2 cellular contexts compared by ENCODE assay signal in the genomic region with DNA sequence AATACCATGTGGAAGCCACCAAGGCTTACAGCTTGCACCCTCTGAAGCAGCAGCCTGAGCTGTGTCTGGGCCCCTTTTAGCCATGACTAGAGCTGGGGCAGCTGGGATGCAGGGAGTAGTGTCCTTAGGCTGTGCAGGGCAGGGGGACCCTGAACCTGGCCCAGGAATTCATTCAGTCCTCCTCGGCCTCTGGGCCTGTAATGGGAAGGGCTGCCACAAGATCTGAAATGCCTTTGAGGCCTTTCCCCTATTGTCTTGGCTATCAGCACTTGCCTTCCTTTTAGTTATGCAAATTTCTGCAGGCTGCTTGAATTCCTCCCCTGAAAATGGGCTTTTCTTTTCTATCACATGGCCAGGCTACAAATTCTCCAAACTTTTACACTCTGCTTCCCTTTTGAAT.
TF ChIP-seq lines count a peak whose summit lies in the region.

No MANE protein-coding gene starts in this region.

TF ChIP-seq in IMR-90, 13 proteins besides CTCF, POLR2A, EP300 and RAD21:
- TF ChIP-seq RCOR1 (IDR thresholded peaks at IDR 0.05; ENCODE audit: insufficient replicate concordance, low read length) (no peak), CEBPB (IDR thresholded peaks at IDR 0.05; ENCODE audit: low read depth, low read length) (no peak), SMC3 (IDR thresholded peaks at IDR 0.05; ENCODE audit: low read depth, low read length) (no peak), RFX5 (IDR thresholded peaks at IDR 0.05; ENCODE audit: low read depth, low read length) (no peak), MXI1 (IDR thresholded peaks at IDR 0.05; ENCODE audit: borderline replicate concordance, low read depth, low read length) (no peak), NFE2L2 (IDR thresholded peaks at IDR 0.05; ENCODE audit: low read depth, low read length) (no peak)
- TF ChIP-seq, protein P1, sequence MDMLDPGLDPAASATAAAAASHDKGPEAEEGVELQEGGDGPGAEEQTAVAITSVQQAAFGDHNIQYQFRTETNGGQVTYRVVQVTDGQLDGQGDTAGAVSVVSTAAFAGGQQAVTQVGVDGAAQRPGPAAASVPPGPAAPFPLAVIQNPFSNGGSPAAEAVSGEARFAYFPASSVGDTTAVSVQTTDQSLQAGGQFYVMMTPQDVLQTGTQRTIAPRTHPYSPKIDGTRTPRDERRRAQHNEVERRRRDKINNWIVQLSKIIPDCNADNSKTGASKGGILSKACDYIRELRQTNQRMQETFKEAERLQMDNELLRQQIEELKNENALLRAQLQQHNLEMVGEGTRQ (IDR thresholded peaks at IDR 0.05; ENCODE audit: low read depth, low read length) = no peak
TF ChIP-seq in IMR-90: peak in this region for 0.

TF ChIP-seq in WTC11, 78 proteins besides CTCF, POLR2A, EP300 and RAD21:
- TF ChIP-seq, protein P2, sequence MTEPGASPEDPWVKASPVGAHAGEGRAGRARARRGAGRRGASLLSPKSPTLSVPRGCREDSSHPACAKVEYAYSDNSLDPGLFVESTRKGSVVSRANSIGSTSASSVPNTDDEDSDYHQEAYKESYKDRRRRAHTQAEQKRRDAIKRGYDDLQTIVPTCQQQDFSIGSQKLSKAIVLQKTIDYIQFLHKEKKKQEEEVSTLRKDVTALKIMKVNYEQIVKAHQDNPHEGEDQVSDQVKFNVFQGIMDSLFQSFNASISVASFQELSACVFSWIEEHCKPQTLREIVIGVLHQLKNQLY (CRISPR knock-in tag; IDR thresholded peaks at IDR 0.05) = no peak
- TF ChIP-seq JUN (CRISPR knock-in tag; IDR thresholded peaks at IDR 0.05) (no peak), ZBTB21 (CRISPR knock-in tag; IDR thresholded peaks at IDR 0.05; ENCODE audit: borderline replicate concordance) (no peak), ZNF263 (CRISPR knock-in tag; IDR thresholded peaks at IDR 0.05; ENCODE audit: low read depth) (no peak), ZNF396 (CRISPR knock-in tag; IDR thresholded peaks at IDR 0.05; ENCODE audit: borderline replicate concordance) (no peak), NFATC4 (CRISPR knock-in tag; IDR thresholded peaks at IDR 0.05) (no peak), MXD4 (CRISPR knock-in tag; IDR thresholded peaks at IDR 0.05; ENCODE audit: borderline replicate concordance) (no peak)
- TF ChIP-seq, protein P3, sequence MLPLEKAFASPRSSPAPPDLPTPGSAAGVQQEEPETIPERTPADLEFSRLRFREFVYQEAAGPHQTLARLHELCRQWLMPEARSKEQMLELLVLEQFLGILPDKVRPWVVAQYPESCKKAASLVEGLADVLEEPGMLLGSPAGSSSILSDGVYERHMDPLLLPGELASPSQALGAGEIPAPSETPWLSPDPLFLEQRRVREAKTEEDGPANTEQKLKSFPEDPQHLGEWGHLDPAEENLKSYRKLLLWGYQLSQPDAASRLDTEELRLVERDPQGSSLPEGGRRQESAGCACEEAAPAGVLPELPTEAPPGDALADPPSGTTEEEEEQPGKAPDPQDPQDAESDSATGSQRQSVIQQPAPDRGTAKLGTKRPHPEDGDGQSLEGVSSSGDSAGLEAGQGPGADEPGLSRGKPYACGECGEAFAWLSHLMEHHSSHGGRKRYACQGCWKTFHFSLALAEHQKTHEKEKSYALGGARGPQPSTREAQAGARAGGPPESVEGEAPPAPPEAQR (CRISPR knock-in tag; IDR thresholded peaks at IDR 0.05) = no peak
- TF ChIP-seq, protein P4, sequence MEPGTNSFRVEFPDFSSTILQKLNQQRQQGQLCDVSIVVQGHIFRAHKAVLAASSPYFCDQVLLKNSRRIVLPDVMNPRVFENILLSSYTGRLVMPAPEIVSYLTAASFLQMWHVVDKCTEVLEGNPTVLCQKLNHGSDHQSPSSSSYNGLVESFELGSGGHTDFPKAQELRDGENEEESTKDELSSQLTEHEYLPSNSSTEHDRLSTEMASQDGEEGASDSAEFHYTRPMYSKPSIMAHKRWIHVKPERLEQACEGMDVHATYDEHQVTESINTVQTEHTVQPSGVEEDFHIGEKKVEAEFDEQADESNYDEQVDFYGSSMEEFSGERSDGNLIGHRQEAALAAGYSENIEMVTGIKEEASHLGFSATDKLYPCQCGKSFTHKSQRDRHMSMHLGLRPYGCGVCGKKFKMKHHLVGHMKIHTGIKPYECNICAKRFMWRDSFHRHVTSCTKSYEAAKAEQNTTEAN (CRISPR knock-in tag; IDR thresholded peaks at IDR 0.05) = no peak
- TF ChIP-seq, protein P5, sequence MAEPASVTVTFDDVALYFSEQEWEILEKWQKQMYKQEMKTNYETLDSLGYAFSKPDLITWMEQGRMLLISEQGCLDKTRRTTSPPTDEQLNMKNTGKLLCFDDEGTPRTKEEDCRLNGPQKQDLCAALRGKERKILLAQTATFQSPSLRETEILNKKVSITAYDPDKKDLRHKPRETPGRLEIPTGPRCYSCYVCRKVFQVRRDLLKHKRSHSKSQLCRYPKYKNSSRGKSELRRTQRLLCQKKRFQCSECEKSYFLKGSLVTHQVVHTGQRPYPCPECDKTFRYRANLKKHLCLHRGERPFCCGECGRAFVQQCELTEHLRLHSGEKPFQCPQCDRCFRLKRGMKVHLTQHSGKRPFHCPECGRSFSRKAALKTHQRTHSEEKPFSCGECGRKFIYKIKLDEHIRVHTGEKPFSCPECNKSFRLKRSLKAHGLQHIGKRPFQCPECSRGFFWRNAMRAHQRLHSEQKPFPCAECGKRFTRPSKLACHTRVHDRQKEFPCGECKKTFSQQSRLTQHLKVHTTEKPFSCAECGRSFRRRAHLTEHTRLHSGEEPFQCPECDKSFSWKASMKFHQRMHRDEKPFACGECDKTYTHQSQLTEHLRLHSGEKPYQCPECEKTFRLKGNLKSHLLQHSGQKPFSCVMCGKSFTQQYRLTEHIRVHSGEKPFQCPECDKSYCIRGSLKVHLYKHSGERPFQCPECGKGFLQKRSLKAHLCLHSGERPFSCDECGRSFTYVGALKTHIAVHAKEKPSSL (CRISPR knock-in tag; conservative IDR thresholded peaks at IDR 0.05) = no peak
- TF ChIP-seq, protein P6, sequence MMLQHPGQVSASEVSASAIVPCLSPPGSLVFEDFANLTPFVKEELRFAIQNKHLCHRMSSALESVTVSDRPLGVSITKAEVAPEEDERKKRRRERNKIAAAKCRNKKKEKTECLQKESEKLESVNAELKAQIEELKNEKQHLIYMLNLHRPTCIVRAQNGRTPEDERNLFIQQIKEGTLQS (CRISPR knock-in tag; conservative IDR thresholded peaks at IDR 0.05) = no peak
- TF ChIP-seq, protein P7, sequence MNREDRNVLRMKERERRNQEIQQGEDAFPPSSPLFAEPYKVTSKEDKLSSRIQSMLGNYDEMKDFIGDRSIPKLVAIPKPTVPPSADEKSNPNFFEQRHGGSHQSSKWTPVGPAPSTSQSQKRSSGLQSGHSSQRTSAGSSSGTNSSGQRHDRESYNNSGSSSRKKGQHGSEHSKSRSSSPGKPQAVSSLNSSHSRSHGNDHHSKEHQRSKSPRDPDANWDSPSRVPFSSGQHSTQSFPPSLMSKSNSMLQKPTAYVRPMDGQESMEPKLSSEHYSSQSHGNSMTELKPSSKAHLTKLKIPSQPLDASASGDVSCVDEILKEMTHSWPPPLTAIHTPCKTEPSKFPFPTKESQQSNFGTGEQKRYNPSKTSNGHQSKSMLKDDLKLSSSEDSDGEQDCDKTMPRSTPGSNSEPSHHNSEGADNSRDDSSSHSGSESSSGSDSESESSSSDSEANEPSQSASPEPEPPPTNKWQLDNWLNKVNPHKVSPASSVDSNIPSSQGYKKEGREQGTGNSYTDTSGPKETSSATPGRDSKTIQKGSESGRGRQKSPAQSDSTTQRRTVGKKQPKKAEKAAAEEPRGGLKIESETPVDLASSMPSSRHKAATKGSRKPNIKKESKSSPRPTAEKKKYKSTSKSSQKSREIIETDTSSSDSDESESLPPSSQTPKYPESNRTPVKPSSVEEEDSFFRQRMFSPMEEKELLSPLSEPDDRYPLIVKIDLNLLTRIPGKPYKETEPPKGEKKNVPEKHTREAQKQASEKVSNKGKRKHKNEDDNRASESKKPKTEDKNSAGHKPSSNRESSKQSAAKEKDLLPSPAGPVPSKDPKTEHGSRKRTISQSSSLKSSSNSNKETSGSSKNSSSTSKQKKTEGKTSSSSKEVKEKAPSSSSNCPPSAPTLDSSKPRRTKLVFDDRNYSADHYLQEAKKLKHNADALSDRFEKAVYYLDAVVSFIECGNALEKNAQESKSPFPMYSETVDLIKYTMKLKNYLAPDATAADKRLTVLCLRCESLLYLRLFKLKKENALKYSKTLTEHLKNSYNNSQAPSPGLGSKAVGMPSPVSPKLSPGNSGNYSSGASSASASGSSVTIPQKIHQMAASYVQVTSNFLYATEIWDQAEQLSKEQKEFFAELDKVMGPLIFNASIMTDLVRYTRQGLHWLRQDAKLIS (CRISPR knock-in tag; IDR thresholded peaks at IDR 0.05; ENCODE audit: borderline replicate concordance) = no peak
TF ChIP-seq in WTC11: peak in this region for 0.
